In the genomic region with DNA sequence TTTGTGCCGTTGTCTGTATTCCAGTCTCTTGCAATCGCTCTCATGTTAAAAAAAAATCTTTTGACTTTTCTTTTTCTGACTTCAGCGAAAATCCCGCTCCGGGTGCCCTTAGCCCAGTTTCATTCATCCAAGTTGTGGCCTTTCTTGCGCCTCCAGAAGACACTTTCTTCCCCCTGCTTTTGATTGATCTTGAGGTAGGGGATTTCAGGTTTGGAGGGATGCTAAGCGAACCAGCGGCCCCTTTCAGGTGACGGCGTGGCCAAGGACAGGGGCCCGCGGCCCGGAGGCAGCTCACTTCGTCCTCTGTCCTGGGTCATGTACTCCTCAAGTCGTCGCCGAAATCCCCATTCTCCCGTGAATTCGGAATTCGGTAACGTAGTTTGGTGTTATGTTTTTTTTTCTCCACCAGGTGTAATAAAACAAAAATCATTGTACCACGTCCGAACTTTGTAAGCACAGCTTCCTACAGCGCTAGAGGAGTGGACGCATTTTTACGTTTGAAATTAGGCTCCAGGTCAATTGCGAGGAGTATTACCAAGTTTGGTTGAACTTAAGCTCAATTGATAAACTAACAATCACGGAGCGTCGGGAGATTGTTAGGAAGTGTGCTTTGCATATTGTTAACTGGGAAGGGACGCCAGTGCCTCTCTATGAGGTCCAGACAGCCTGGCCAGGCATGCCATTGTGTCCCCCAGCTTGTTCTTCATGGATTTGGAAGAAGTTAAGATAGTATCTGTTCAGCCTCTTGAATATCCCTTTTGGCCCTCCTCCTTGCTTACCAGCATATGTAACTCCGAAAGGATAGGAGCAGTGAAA, we compare ENCODE assay signal across 8 cellular contexts. TPM values are rescaled to one million over a fixed set of nuclear protein-coding genes. Genes with fewer than 3 reads are reported as not detected.
DNase-seq lines count a peak whose midpoint lies in the region; ATAC-seq and TF ChIP-seq lines count a peak whose summit lies in the region.

No MANE protein-coding gene starts in this region.

- no peak for TF ChIP-seq CTCF in testis (IDR thresholded peaks at IDR 0.05)

- peak; percentile 7 for ATAC-seq in left colon
- ATAC-seq in HG03280 (IDR thresholded peaks at IDR 0.05; ENCODE audit: unreplicated experiment) = no peak

- H3K27ac Mint-ChIP-seq in CD4-positive, alpha-beta memory T cell = peak overlapping the region; percentile 91 to 97 (median 93)

- H3K27ac ChIP-seq in CD4-positive, alpha-beta memory T cell (ENCODE audit: low read depth, low read length) = peak overlapping the region; percentile 52
- H3K27ac ChIP-seq in testis = peak overlapping the region in 1 of 2 donors; percentile 97

- CTCF ChIA-PET in CD4-positive, alpha-beta memory T cell (lab: Charles Lee; ENCODE audit: partially characterized antibody) = interaction anchor here (0.7 to 6.3 kb wide), 6 partner anchors 10 to 151 kb away, joined by 3 to 54 read pairs (median 4); no protein-coding TSS in a partner anchor

- POLR2A ChIA-PET in CD4-positive, alpha-beta memory T cell (lab: Charles Lee; ENCODE audit: partially characterized antibody) = interaction anchor here (0.7 to 10.2 kb wide), 14 partner anchors 8 to 162 kb away, joined by 3 to 168 read pairs (median 7); no protein-coding TSS in a partner anchor

- intact Hi-C loops in CD4-positive, alpha-beta memory T cell (cut with micrococcal nuclease) = loop anchor here (2.0 to 5.0 kb wide), 4 partner anchors 16 to 432 kb away; a partner anchor contains a TSS
- intact Hi-C loops in left colon (cut with DNase I, micrococcal nuclease) (no loop called here), testis (cut with DNase I; ENCODE audit: low total_unique reads) (no loop called here)

- H3K4me3 ChIP-seq in CD4-positive, alpha-beta memory T cell (ENCODE audit: low read length in 2 of 2) = peak overlapping the region; percentile 37 to 66
- H3K4me3 ChIP-seq in Jurkat, Clone E6-1 (ENCODE audit: low read length) = peak overlapping the region; percentile 74
- peak overlapping the region; percentile 51 to 80 for H3K4me3 ChIP-seq in testis

- DNase-seq in CD4-positive, alpha-beta memory T cell = peak in 1 of 5 donors; percentile 9
- no peak for DNase-seq in Jurkat, Clone E6-1 (ENCODE audit: low read depth, low spot score)
- DNase-seq in astrocyte of the hippocampus (ENCODE audit: low read depth, low spot score) (peak; percentile 39), left colon (peak in 1 of 2 donors; percentile 38), testis (no peak), G401 (ENCODE audit: low spot score) (no peak)
- DNase-seq in activated CD8-positive, alpha-beta memory T cell treated with anti-CD3 and anti-CD28 coated beads, Interleukin-2, amount 50 U/mL, for 48 hours = no peak

- no peaks in the 10 kb centered on the region for H3K27me3 Mint-ChIP-seq in CD4-positive, alpha-beta memory T cell

- H3K4me1 Mint-ChIP-seq in CD4-positive, alpha-beta memory T cell = peaks cover 45 to 64% (median 56%) of the 10 kb centered on the region in 4 donors

- peaks cover 0 to 11% of the 10 kb centered on the region in 2 donors for H3K36me3 Mint-ChIP-seq in CD4-positive, alpha-beta memory T cell

- no peaks in the 10 kb centered on the region for H3K9me3 Mint-ChIP-seq in CD4-positive, alpha-beta memory T cell

- H3K4me1 ChIP-seq in CD4-positive, alpha-beta memory T cell (ENCODE audit: insufficient read depth, low read length) = peaks cover 52% of the 10 kb centered on the region
- H3K4me1 ChIP-seq in testis = peaks cover 30% of the 10 kb centered on the region

- TF ChIP-seq POLR2A in testis (IDR thresholded peaks at IDR 0.05) = no peak

- no peaks in the 10 kb centered on the region for H3K27me3 ChIP-seq in CD4-positive, alpha-beta memory T cell (ENCODE audit: insufficient read depth, low read length)
- no peaks in the 10 kb centered on the region for H3K27me3 ChIP-seq in testis

- H3K9me3 ChIP-seq in CD4-positive, alpha-beta memory T cell (ENCODE audit: control insufficient read depth in 1 of 2, low read length in 2 of 2) = no peaks in the 10 kb centered on the region
- no peaks in the 10 kb centered on the region for H3K9me3 ChIP-seq in testis

- WGBS in testis, 2 donors = 27 to 31% methylated on average over 32 of the region's 32 CpGs

- H3K36me3 ChIP-seq in CD4-positive, alpha-beta memory T cell (ENCODE audit: insufficient read depth, low read length) = no peaks in the 10 kb centered on the region
- H3K36me3 ChIP-seq in testis (ENCODE audit: low read depth, missing control alignments) = no peaks in the 10 kb centered on the region

- in situ Hi-C loops in G401 (cut with HindIII; ENCODE audit: low sequenced_read_pairs) = no loop called here

- peak overlapping the region; percentile 89 to 97 (median 94) for H3K4me3 Mint-ChIP-seq in CD4-positive, alpha-beta memory T cell

RNA-seq across cellular contexts. Expression of a gene that starts 1.1 kb away (rescaled TPM):
- total RNA-seq in CD4-positive, alpha-beta memory T cell = 10 to 100 TPM; 76.9 to 80.1 TPM
- 100 to 1,000 TPM; 135 to 160 TPM for polyA plus RNA-seq in CD4-positive, alpha-beta memory T cell
- polyA plus RNA-seq in Jurkat, Clone E6-1 (2012; ENCODE audit: insufficient read depth, insufficient read length) = 81.5 TPM
- 10 to 100 TPM; 42.3 to 54.7 TPM for total RNA-seq in left colon
- total RNA-seq in testis = 100 to 1,000 TPM in 1 of 2 donors, 10 to 100 TPM in 1; 88.8 to 102 TPM
- polyA plus RNA-seq in testis (ENCODE audit: insufficient read depth, low read depth, low replicate concordance) = 107 TPM
- total RNA-seq in G401 (2014; rRNA removed; shearing (Covaris generic)) = 53.8 and 118 TPM in 2 replicates

RNA-seq across cellular contexts. Expression of a gene that starts 1.1 kb away (rescaled TPM):
- total RNA-seq in CD4-positive, alpha-beta memory T cell = 10 to 100 TPM; 32.8 to 33.4 TPM
- polyA plus RNA-seq in CD4-positive, alpha-beta memory T cell = 1 to 10 TPM in 1 of 2 donors, under 1 TPM in 1; 0.68 to 1.4 TPM
- 14.1 TPM for polyA plus RNA-seq in Jurkat, Clone E6-1 (2012; ENCODE audit: insufficient read depth, insufficient read length)
- total RNA-seq in left colon (10 to 100 TPM; 14.6 to 19.2 TPM), testis (10 to 100 TPM; 59.5 to 61.9 TPM)
- 16.3 TPM for polyA plus RNA-seq in testis (ENCODE audit: insufficient read depth, low read depth, low replicate concordance)
- total RNA-seq in G401 (2014; rRNA removed; shearing (Covaris generic)) = 33.8 and 48.4 TPM in 2 replicates
